Comparison of ENCODE assay signal across 18 cellular contexts in the genomic region with DNA sequence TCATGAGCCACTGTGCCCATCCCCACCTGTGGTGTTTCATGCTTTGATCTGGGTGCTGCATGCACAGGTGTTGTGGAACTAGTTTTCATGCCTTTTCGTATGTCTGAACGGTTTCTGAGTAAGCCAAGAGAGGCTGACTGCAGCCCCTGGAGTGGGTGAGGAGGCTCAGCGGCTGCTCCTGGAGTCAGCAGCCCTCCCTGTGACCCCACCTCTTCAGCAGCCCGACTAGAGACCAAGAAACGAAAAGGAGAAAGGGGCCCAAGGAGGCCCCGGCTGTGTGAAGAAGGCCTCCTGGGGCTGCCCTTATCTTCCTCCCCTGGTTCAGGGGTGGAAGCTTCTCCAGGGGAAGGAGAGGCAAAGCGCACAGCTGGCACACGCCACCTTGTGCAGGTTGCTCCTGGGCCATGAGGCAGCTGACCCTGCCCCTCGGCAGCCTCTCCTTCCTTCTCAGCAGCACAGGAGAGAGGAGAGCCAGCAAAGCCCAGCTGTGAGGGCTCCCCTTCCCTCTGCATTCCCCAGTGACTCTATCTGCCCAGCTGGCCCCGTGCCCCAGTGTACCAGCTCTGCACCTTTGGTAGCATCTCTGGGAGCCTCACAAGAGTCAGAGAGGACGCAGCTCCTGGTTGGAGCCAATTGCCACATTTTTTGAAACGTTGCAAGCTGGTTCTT.
DNase-seq lines count a peak whose midpoint lies in the region; ATAC-seq and TF ChIP-seq lines count a peak whose summit lies in the region.
"Had no signal": no experiment of that assay in that cellular context is flagged by ENCODE, and none has a peak within 500 bp of the region (broad histone marks: within the 10 kb centered on the region; RNA-seq: fewer than 3 reads in every experiment).

No MANE protein-coding gene starts in this region.

- peak overlapping the region; percentile 45 for H3K9ac ChIP-seq in Loucy (ENCODE audit: low read depth, low read length, poor library complexity, severe bottlenecking)

- no peaks in the 10 kb centered on the region for H3K9me3 ChIP-seq in Loucy (ENCODE audit: insufficient read depth, low read depth, low read length)

- H3K9me2 ChIP-seq in Loucy (replicated peaks; ENCODE audit: low read depth, low read length), result no peaks in the 10 kb centered on the region

- no peaks in the 10 kb centered on the region for H3K27me3 Mint-ChIP-seq in activated CD8-positive, alpha-beta memory T cell treated with anti-CD3 and anti-CD28 coated beads, Interleukin-2, amount 10 ng/mL, durations not matched to agents 7 days and 5 days
- H3K27me3 Mint-ChIP-seq: B cell had no signal

- H3K4me3 ChIP-seq in Loucy (ENCODE audit: low read length, poor library complexity, severe bottlenecking), result no peak overlapping the region

- H3K4me1 ChIP-seq in Loucy (ENCODE audit: insufficient read depth, low read length, poor library complexity, severe bottlenecking), result peaks cover 74% of the 10 kb centered on the region

- CTCF ChIA-PET in activated CD8-positive, alpha-beta memory T cell treated with anti-CD3 and anti-CD28 coated beads, Interleukin-2, amount 10 ng/mL, durations not matched to agents 7 days and 5 days (lab: Charles Lee), result no interaction called here

- no peaks in the 10 kb centered on the region for H3K9me3 Mint-ChIP-seq in activated CD8-positive, alpha-beta memory T cell treated with anti-CD3 and anti-CD28 coated beads, Interleukin-2, amount 10 ng/mL, durations not matched to agents 7 days and 5 days (ENCODE audit: low read depth)
- no peaks in the 10 kb centered on the region for H3K9me3 Mint-ChIP-seq in stimulated activated effector memory CD8-positive, alpha-beta T cell treated with anti-CD3 and anti-CD28 coated beads, Interleukin-12 subunit alpha, Interleukin-12 subunit beta, amount 100 ng/mL, for 72 hours
- H3K9me3 Mint-ChIP-seq: CD8-positive, alpha-beta memory T cell had no signal

- no peak for ATAC-seq in activated CD8-positive, alpha-beta memory T cell treated with anti-CD3 and anti-CD28 coated beads, Interleukin-2, amount 10 ng/mL, durations not matched to agents 7 days and 5 days
- ATAC-seq in stimulated activated effector memory CD8-positive, alpha-beta T cell treated with anti-CD3 and anti-CD28 coated beads, Interleukin-12 subunit alpha, Interleukin-12 subunit beta, amount 100 ng/mL, for 72 hours, result no peak

- no peak overlapping the region for H2AFZ ChIP-seq in Loucy (ENCODE audit: low read length)

- no peak overlapping the region for H3K4me3 Mint-ChIP-seq in activated CD8-positive, alpha-beta memory T cell treated with anti-CD3 and anti-CD28 coated beads, Interleukin-2, amount 10 ng/mL, durations not matched to agents 7 days and 5 days
- no peak overlapping the region for H3K4me3 Mint-ChIP-seq in stimulated activated effector memory CD8-positive, alpha-beta T cell treated with anti-CD3 and anti-CD28 coated beads, Interleukin-12 subunit alpha, Interleukin-12 subunit beta, amount 100 ng/mL, for 72 hours
- H3K4me3 Mint-ChIP-seq: B cell; CD8-positive, alpha-beta memory T cell had no signal

- H3K4me2 ChIP-seq in Loucy (ENCODE audit: low read depth, low read length, poor library complexity, severe bottlenecking), result no peak overlapping the region

- no peaks in the 10 kb centered on the region for H3K4me1 Mint-ChIP-seq in activated CD8-positive, alpha-beta memory T cell treated with anti-CD3 and anti-CD28 coated beads, Interleukin-2, amount 10 ng/mL, durations not matched to agents 7 days and 5 days
- H3K4me1 Mint-ChIP-seq in stimulated activated effector memory CD8-positive, alpha-beta T cell treated with anti-CD3 and anti-CD28 coated beads, Interleukin-12 subunit alpha, Interleukin-12 subunit beta, amount 100 ng/mL, for 72 hours, result no peaks in the 10 kb centered on the region
- H3K4me1 Mint-ChIP-seq: CD8-positive, alpha-beta memory T cell had no signal

- no peaks in the 10 kb centered on the region for H4K20me1 ChIP-seq in Loucy (ENCODE audit: insufficient read depth, low read length, poor library complexity, severe bottlenecking)

- TF ChIP-seq CTCF in Loucy (conservative IDR thresholded peaks at IDR 0.05; ENCODE audit: low read length), result no peak

- DNase-seq in activated CD8-positive, alpha-beta memory T cell treated with anti-CD3 and anti-CD28 coated beads, Interleukin-2, amount 50 U/mL, for 48 hours, result peak; percentile 32
- no peak for DNase-seq in activated CD8-positive, alpha-beta memory T cell treated with anti-CD3 and anti-CD28 coated beads, Interleukin-2, amount 10 ng/mL, durations not matched to agents 7 days and 5 days
- peak; percentile 85 for DNase-seq in mesenteric fat pad (ENCODE audit: low spot score)
- peak; percentile 37 for DNase-seq in ureter (ENCODE audit: low spot score)
- DNase-seq in NCI-H1092 (lab: John Stamatoyannopoulos, UW), result no peak
- DNase-seq in stimulated activated effector memory CD8-positive, alpha-beta T cell treated with anti-CD3 and anti-CD28 coated beads, Interleukin-12 subunit alpha, Interleukin-12 subunit beta, amount 100 ng/mL, for 72 hours (ENCODE audit: low spot score in 2 of 2), result no peak
- DNase-seq in NCI-H1105 treated with DMSO at 0.1 percent for 48 hours (lab: John Stamatoyannopoulos, UW), result no peak
- DNase-seq: CD8-positive, alpha-beta memory T cell; IMR-90; NCI-H1436; NCI-H2029 treated with DMSO at 0.1 percent for 48 hours; NCI-H2171 treated with DMSO at 0.1 percent for 48 hours; NCI-H446 treated with DMSO at 0.1 percent for 48 hours; NK-92 treated with Interleukin-12 subunit alpha and Interleukin-12 subunit beta, amount 100 ng/mL, for 24 hours; OCI-M1; SIG-M5 had no signal

- H3K36me3 ChIP-seq in Loucy (ENCODE audit: insufficient read depth, low read length), result no peaks in the 10 kb centered on the region

- H3K27me3 ChIP-seq in Loucy (ENCODE audit: insufficient read depth, low read length, poor library complexity, severe bottlenecking), result no peaks in the 10 kb centered on the region

- no peaks in the 10 kb centered on the region for H3K79me2 ChIP-seq in Loucy (ENCODE audit: insufficient read depth, low read length)

- no peak overlapping the region for H3K27ac Mint-ChIP-seq in activated CD8-positive, alpha-beta memory T cell treated with anti-CD3 and anti-CD28 coated beads, Interleukin-2, amount 10 ng/mL, durations not matched to agents 7 days and 5 days
- H3K27ac Mint-ChIP-seq in stimulated activated effector memory CD8-positive, alpha-beta T cell treated with anti-CD3 and anti-CD28 coated beads, Interleukin-12 subunit alpha, Interleukin-12 subunit beta, amount 100 ng/mL, for 72 hours, result no peak overlapping the region
- H3K27ac Mint-ChIP-seq: B cell; CD8-positive, alpha-beta memory T cell had no signal

- no peaks in the 10 kb centered on the region for H3F3A ChIP-seq in Loucy (ENCODE audit: low read depth)

- no peaks in the 10 kb centered on the region for H3K36me3 Mint-ChIP-seq in activated CD8-positive, alpha-beta memory T cell treated with anti-CD3 and anti-CD28 coated beads, Interleukin-2, amount 10 ng/mL, durations not matched to agents 7 days and 5 days
- no peaks in the 10 kb centered on the region for H3K36me3 Mint-ChIP-seq in stimulated activated effector memory CD8-positive, alpha-beta T cell treated with anti-CD3 and anti-CD28 coated beads, Interleukin-12 subunit alpha, Interleukin-12 subunit beta, amount 100 ng/mL, for 72 hours
- H3K36me3 Mint-ChIP-seq: CD8-positive, alpha-beta memory T cell had no signal

Comparison
In these comparisons a context has a peak if more than half of its experiments do, and no peak if none do; other contexts are left out.
1. DNase-seq: peak in activated CD8-positive, alpha-beta memory T cell treated with anti-CD3 and anti-CD28 coated beads, Interleukin-2, amount 50 U/mL, for 48 hours (single experiment), mesenteric fat pad (single experiment) and ureter (single experiment); none in activated CD8-positive, alpha-beta memory T cell treated with anti-CD3 and anti-CD28 coated beads, Interleukin-2, amount 10 ng/mL, durations not matched to agents 7 days and 5 days (single experiment), NCI-H1092 (single experiment), stimulated activated effector memory CD8-positive, alpha-beta T cell treated with anti-CD3 and anti-CD28 coated beads, Interleukin-12 subunit alpha, Interleukin-12 subunit beta, amount 100 ng/mL, for 72 hours (0 of 2) and NCI-H1105 treated with DMSO at 0.1 percent for 48 hours (single experiment).